8 cellular contexts compared by ENCODE assay signal in genomic region chr13:80339841-80340642, GRCh38. TPM values are rescaled to one million over a fixed set of nuclear protein-coding genes. Genes with fewer than 3 reads are reported as not detected.
DNase-seq lines count a peak whose midpoint lies in the region; ATAC-seq and TF ChIP-seq lines count a peak whose summit lies in the region.

No MANE protein-coding gene starts in this region.

- H3K9me2 ChIP-seq in SK-N-SH: no peaks in the 10 kb centered on the region

- H3K27me3 Mint-ChIP-seq in effector memory CD8-positive, alpha-beta T cell: peaks cover 22 to 27% of the 10 kb centered on the region in 2 donors

- H3F3A ChIP-seq in SK-N-SH (replicated peaks; ENCODE audit: insufficient read depth): peaks cover 23% of the 10 kb centered on the region

- H3K4me1 ChIP-seq in SK-N-SH (ENCODE audit: control insufficient read depth in 1 of 2, insufficient read depth in 2 of 2, low read depth in 1 of 2, low read length in 1 of 2) (peaks cover 13 to 19% of the 10 kb centered on the region in 2 experiments; a peak in 3 of 4 replicates), tibial nerve (peaks cover 0 to 52% (median 10%) of the 10 kb centered on the region in 4 donors)

- H3K27ac Mint-ChIP-seq in effector memory CD8-positive, alpha-beta T cell: peak overlapping the region in 1 of 2 donors; percentile 35

- peaks cover 5% of the 10 kb centered on the region for H3K36me3 Mint-ChIP-seq in effector memory CD8-positive, alpha-beta T cell (ENCODE audit: insufficient read depth)

- TF ChIP-seq EP300 in SK-N-SH (IDR thresholded peaks at IDR 0.05; ENCODE audit: borderline replicate concordance in 1 of 2, low read depth in 1 of 2, low read length in 1 of 2) (no peak), tibial nerve (IDR thresholded peaks at IDR 0.05) (no peak)

- H3K27ac ChIP-seq in SK-N-SH (ENCODE audit: low read depth in 2 of 2, low read length in 1 of 2): peak overlapping the region; percentile 95 to 100
- peak overlapping the region; percentile 90 to 99 (median 95) for H3K27ac ChIP-seq in tibial nerve

- no peak for TF ChIP-seq RAD21 in SK-N-SH (IDR thresholded peaks at IDR 0.05; ENCODE audit: low read length)

- H3K27me3 ChIP-seq in SK-N-SH (ENCODE audit: insufficient read depth) (no peaks in the 10 kb centered on the region), tibial nerve (no peaks in the 10 kb centered on the region)

- H3K9ac ChIP-seq in SK-N-SH: peak overlapping the region; percentile 95

- H3K36me3 ChIP-seq in SK-N-SH (replicated peaks in 1 of 2; ENCODE audit: control insufficient read depth in 1 of 2, insufficient read depth in 2 of 2, low read length in 1 of 2) (peaks cover 29 to 35% of the 10 kb centered on the region in 2 experiments), tibial nerve (peaks cover 0 to 13% (median 0%) of the 10 kb centered on the region in 3 donors)

- H3K79me2 ChIP-seq in SK-N-SH (ENCODE audit: insufficient read depth): peaks cover 59% of the 10 kb centered on the region

- POLR2A ChIA-PET in SK-N-SH (lab: Yijun Ruan, JAX): interaction anchor here (0.5 to 2.4 kb wide), 9 partner anchors 154 to 666 kb away, joined by 3 to 17 read pairs (median 5); no protein-coding TSS in a partner anchor

- CTCF ChIA-PET in SK-N-SH (lab: Yijun Ruan, JAX): interaction anchor here (0.5 to 3.6 kb wide), 12 partner anchors 56 to 796 kb away, joined by 3 to 44 read pairs (median 4); no protein-coding TSS in a partner anchor

- H3K4me3 Mint-ChIP-seq in effector memory CD8-positive, alpha-beta T cell: no peak overlapping the region

- H3K4me3 ChIP-seq in SK-N-SH (ENCODE audit: low read depth in 2 of 2, low read length in 1 of 2) (peak overlapping the region; percentile 76 to 99), tibial nerve (peak overlapping the region; percentile 71 to 96 (median 76))

- TF ChIP-seq POLR2A in tibial nerve (IDR thresholded peaks at IDR 0.05): no peak

- ATAC-seq in HG03196 (IDR thresholded peaks at IDR 0.05; ENCODE audit: unreplicated experiment): peak; percentile 23
- ATAC-seq in effector memory CD8-positive, alpha-beta T cell (replicated peaks): peak; percentile 16
- ATAC-seq in activated CD4-positive, CD25-positive, alpha-beta regulatory T cell treated with anti-CD3 and anti-CD28 coated beads, Interleukin-2, amount 50 U/mL, for 24 hours: no peak

- H3K4me1 Mint-ChIP-seq in effector memory CD8-positive, alpha-beta T cell (ENCODE audit: low read depth in 2 of 2): peaks cover 9 to 26% of the 10 kb centered on the region in 2 donors

- TF ChIP-seq CTCF in SK-N-SH (IDR thresholded peaks at IDR 0.05): no peak
- TF ChIP-seq CTCF in tibial nerve (IDR thresholded peaks at IDR 0.05): peak in 1 of 5 experiments; percentile 6

- WGBS in SK-N-SH (ENCODE audit: low lambda C conversion rate): 0% methylated on average over 21 of the region's 63 CpGs
- WGBS in tibial nerve, 2 donors: 1% methylated on average over 42 to 43 of the region's 63 CpGs

- no peaks in the 10 kb centered on the region for H3K9me3 Mint-ChIP-seq in effector memory CD8-positive, alpha-beta T cell

- H3K9me3 ChIP-seq in SK-N-SH (no peaks in the 10 kb centered on the region), tibial nerve (no peaks in the 10 kb centered on the region)

- no peak overlapping the region for H2AFZ ChIP-seq in SK-N-SH (ENCODE audit: low read depth)

- H4K20me1 ChIP-seq in SK-N-SH (ENCODE audit: insufficient read depth): peaks cover 51% of the 10 kb centered on the region

- peak; percentile 44 for DNase-seq in NCI-H1105 treated with DMSO at 0.1 percent for 48 hours (lab: John Stamatoyannopoulos, UW)
- DNase-seq in NCI-H1105 (lab: John Stamatoyannopoulos, UW): no peak
- DNase-seq in SK-N-SH: peak; percentile 60
- DNase-seq in effector memory CD8-positive, alpha-beta T cell: peak in 1 of 3 experiments; percentile 4
- peak; percentile 58 for DNase-seq in medulla oblongata (ENCODE audit: extremely low spot score)
- peak in 1 of 2 donors; percentile 36 for DNase-seq in tibial nerve (ENCODE audit: low spot score in 2 of 2)

- H3K4me2 ChIP-seq in SK-N-SH: peak overlapping the region; percentile 93

TF ChIP-seq in SK-N-SH, 30 proteins besides CTCF, POLR2A, EP300 and RAD21:
- TF ChIP-seq ELF1 (IDR thresholded peaks at IDR 0.05): no peak
- peak; percentile 39; the same call in 1 of the 2 replicates for TF ChIP-seq MXI1 (IDR thresholded peaks at IDR 0.05; ENCODE audit: low read depth, low read length)
- TF ChIP-seq TAF1 (IDR thresholded peaks at IDR 0.05; ENCODE audit: borderline replicate concordance, low read depth, low read length): 0 out of 2 replicates have a peak, but pooled peaks have one; percentile 25
- no peak for TF ChIP-seq GABPA (IDR thresholded peaks at IDR 0.05; ENCODE audit: low read depth)
- TF ChIP-seq MEF2A (IDR thresholded peaks at IDR 0.05; ENCODE audit: borderline replicate concordance, low read depth): peak; percentile 17; the same call in 1 of the 2 replicates
- 0 out of 2 replicates have a peak, but pooled peaks have one; percentile 20 for TF ChIP-seq SIN3A (IDR thresholded peaks at IDR 0.05; ENCODE audit: borderline replicate concordance, low read depth, low read length)
- TF ChIP-seq TEAD4 (IDR thresholded peaks at IDR 0.05; ENCODE audit: borderline replicate concordance, insufficient read depth): 0 out of 2 replicates have a peak, but pooled peaks have one; percentile 12

RNA-seq across cellular contexts. Expression of gene SPRY2, which starts 0.9 kb away (rescaled TPM):
- polyA plus RNA-seq in SK-N-SH (2012; rRNA removed): 115 and 122 TPM in 2 replicates
- 117 and 141 TPM in 2 replicates for polyA plus RNA-seq in SK-N-SH (2012; cell fraction: cytosol; rRNA removed)
- polyA plus RNA-seq in SK-N-SH (2012; cell fraction: nucleus; rRNA removed): 55.4 and 69.3 TPM in 2 replicates
- 100 to 1,000 TPM in 1 of 4 donors, 10 to 100 TPM in 3; 80.4 to 122 (median 92.5) TPM for total RNA-seq in tibial nerve

Comparison
In these comparisons a context has a peak if more than half of its experiments do, and no peak if none do; other contexts are left out.
1. ATAC-seq: peak in HG03196 (single experiment) and effector memory CD8-positive, alpha-beta T cell (single experiment); none in activated CD4-positive, CD25-positive, alpha-beta regulatory T cell treated with anti-CD3 and anti-CD28 coated beads, Interleukin-2, amount 50 U/mL, for 24 hours (0 of 2).